19 cellular contexts compared by ENCODE assay signal in the genomic region with DNA sequence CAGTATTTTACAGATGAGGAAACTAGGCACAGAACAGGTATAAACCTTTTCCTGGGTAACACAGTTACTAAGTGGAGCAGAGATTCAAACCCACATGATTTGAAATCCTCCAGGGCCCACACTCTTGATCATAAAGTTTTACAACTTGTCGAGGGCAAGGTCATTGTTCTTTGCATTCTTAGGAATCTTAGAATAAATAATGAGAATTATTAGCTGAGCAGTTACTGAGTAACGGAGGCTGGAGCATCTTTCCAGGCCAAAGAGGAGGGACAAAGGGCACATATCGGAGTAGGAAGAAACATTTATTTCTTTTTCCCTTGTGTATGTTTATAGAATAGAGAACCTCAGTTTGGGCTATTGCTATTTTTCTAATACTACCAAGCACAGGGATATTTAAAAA. TPM values are rescaled to one million over a fixed set of nuclear protein-coding genes. Genes with fewer than 3 reads are reported as not detected.
DNase-seq lines count a peak whose midpoint lies in the region; ATAC-seq, FAIRE-seq and TF ChIP-seq lines count a peak whose summit lies in the region.
"Had no signal": no experiment of that assay in that cellular context is flagged by ENCODE, and none has a peak within 500 bp of the region (broad histone marks: within the 10 kb centered on the region; RNA-seq: fewer than 3 reads in every experiment).

No MANE protein-coding gene starts in this region.

- H3K36me3 ChIP-seq in IMR-90 (ENCODE audit: control insufficient read depth, insufficient read depth, low read length) (no peaks in the 10 kb centered on the region), mammary epithelial cell (ENCODE audit: insufficient read depth, low read length) (no peaks in the 10 kb centered on the region), kidney epithelial cell (ENCODE audit: control insufficient read depth, insufficient read depth, low read length) (no peaks in the 10 kb centered on the region)
- H3K36me3 ChIP-seq: HAP-1, left ventricle myocardium inferior had no signal

- H3K27ac ChIP-seq in IMR-90 (ENCODE audit: insufficient read depth, low read length) (peak overlapping the region; percentile 92), mammary epithelial cell (ENCODE audit: insufficient read depth, low read depth, low read length) (peak overlapping the region; percentile 76)
- H3K27ac ChIP-seq: BLaER1 treated with 17β-estradiol and CSF1 and Interleukin-3, amounts not matched to agents 10 nM and 100 nM; left ventricle myocardium inferior; pancreas; testis had no signal

- peak overlapping the region; percentile 72 to 84 for H4K8ac ChIP-seq in IMR-90 (ENCODE audit: low read depth in 2 of 2, low read length in 2 of 2)

- H3K27me3 ChIP-seq in IMR-90 (ENCODE audit: control insufficient read depth, insufficient read depth, low read length) = no peaks in the 10 kb centered on the region
- H3K27me3 ChIP-seq in mammary epithelial cell (ENCODE audit: insufficient read depth, low read length) = no peaks in the 10 kb centered on the region
- H3K27me3 ChIP-seq in kidney epithelial cell (ENCODE audit: control insufficient read depth, insufficient read depth, low read length) = no peaks in the 10 kb centered on the region
- H3K27me3 ChIP-seq: BLaER1 treated with 17β-estradiol and CSF1 and Interleukin-3, amounts not matched to agents 10 nM and 100 nM; pancreas; testis had no signal

- no peak for TF ChIP-seq RAD21 in IMR-90 (IDR thresholded peaks at IDR 0.05; ENCODE audit: low read length)

- H3K56ac ChIP-seq in IMR-90 (ENCODE audit: extremely low read depth, insufficient read depth, low read length) = peak overlapping the region; percentile 86

- H2AFZ ChIP-seq in IMR-90 (replicated peaks; ENCODE audit: low read length, poor library complexity) = no peak overlapping the region
- no peak overlapping the region for H2AFZ ChIP-seq in mammary epithelial cell (ENCODE audit: low read depth, low read length)

- intact Hi-C loops in IMR-90 (cut with micrococcal nuclease) = no loop called here
- intact Hi-C loops in mammary epithelial cell (cut with micrococcal nuclease) = loop anchor here (1.0 kb wide), 1 partner anchor 22 kb away; no protein-coding TSS in a partner anchor

- no peak overlapping the region for H3K4me3 ChIP-seq in IMR-90 (ENCODE audit: insufficient read depth, low read depth, low read length)
- H3K4me3 ChIP-seq in mammary epithelial cell (replicated peaks in 1 of 3; ENCODE audit: insufficient read depth in 1 of 3, low read depth in 2 of 3, low read length in 3 of 3) = no peak overlapping the region
- H3K4me3 ChIP-seq in kidney epithelial cell (ENCODE audit: low read depth, low read length) = no peak overlapping the region
- H3K4me3 ChIP-seq: BLaER1 treated with 17β-estradiol and CSF1 and Interleukin-3, amounts not matched to agents 10 nM and 100 nM; HAP-1; left ventricle myocardium inferior; pancreas; testis had no signal

- peaks cover 15% of the 10 kb centered on the region for H3K9me1 ChIP-seq in IMR-90 (ENCODE audit: insufficient read depth, low read length)

- H2AK9ac ChIP-seq in IMR-90 (replicated peaks; ENCODE audit: low read depth, low read length, poor library complexity) = no peak overlapping the region

- no peaks in the 10 kb centered on the region for H4K20me1 ChIP-seq in IMR-90 (ENCODE audit: insufficient read depth, low read length)
- no peaks in the 10 kb centered on the region for H4K20me1 ChIP-seq in mammary epithelial cell (ENCODE audit: insufficient read depth, low read length)

- H4K91ac ChIP-seq in IMR-90 (ENCODE audit: insufficient read depth, low read depth, low read length) = peak overlapping the region; percentile 92

- TF ChIP-seq POLR2A in IMR-90 (IDR thresholded peaks at IDR 0.05; ENCODE audit: low read depth, low read length) = no peak
- TF ChIP-seq POLR2A in GM12891 (IDR thresholded peaks at IDR 0.05; ENCODE audit: low read depth, low read length) = no peak

- POLR2A ChIA-PET in IMR-90 (lab: Charles Lee; ENCODE audit: unreplicated experiment) = interaction anchor here (1.2 kb wide), 1 partner anchor 10 kb away, joined by 8 read pairs; no protein-coding TSS in a partner anchor

- peak overlapping the region; percentile 1; the same call in 1 of the 2 replicates for H3K9ac ChIP-seq in IMR-90 (ENCODE audit: low read depth, low read length)
- no peak overlapping the region for H3K9ac ChIP-seq in mammary epithelial cell (ENCODE audit: insufficient read depth, low read length)
- H3K9ac ChIP-seq: BLaER1 treated with 17β-estradiol and CSF1 and Interleukin-3, amounts not matched to agents 10 nM and 100 nM had no signal

- peak overlapping the region; percentile 93 for H2BK20ac ChIP-seq in IMR-90 (ENCODE audit: low read depth, low read length)

- H4K5ac ChIP-seq in IMR-90 (ENCODE audit: low read depth, low read length) = peak overlapping the region; percentile 13; the same call in 1 of the 2 replicates

- H3K4me2 ChIP-seq in IMR-90 (ENCODE audit: low read depth, low read length) (no peak overlapping the region; the same call in 1 of the 2 replicates), mammary epithelial cell (ENCODE audit: insufficient read depth, low read depth, low read length) (peak overlapping the region; percentile 21)
- H3K4me2 ChIP-seq: BLaER1 treated with 17β-estradiol and CSF1 and Interleukin-3, amounts not matched to agents 10 nM and 100 nM had no signal

- peak overlapping the region; percentile 98 for H2BK5ac ChIP-seq in IMR-90 (ENCODE audit: low read depth, low read length, poor library complexity, severe bottlenecking)

- H3K18ac ChIP-seq in IMR-90 (ENCODE audit: low read depth, low read length) = peak overlapping the region; percentile 65; the same call in 1 of the 2 replicates

- H2BK15ac ChIP-seq in IMR-90 (ENCODE audit: low read depth, low read length) = peak overlapping the region; percentile 91; the same call in 2 of the 3 replicates

- H3K9me3 ChIP-seq in IMR-90 (ENCODE audit: control insufficient read depth, insufficient read depth, low read length) (no peaks in the 10 kb centered on the region), mammary epithelial cell (replicated peaks; ENCODE audit: insufficient read depth, low read length) (no peaks in the 10 kb centered on the region)
- H3K9me3 ChIP-seq: HAP-1, left ventricle myocardium inferior, pancreas, testis had no signal

- in situ Hi-C loops in IMR-90 (cut with MboI; ENCODE audit: low sequenced_read_pairs) = no loop called here
- in situ Hi-C loops in mammary epithelial cell (cut with MboI; ENCODE audit: low sequenced_read_pairs in 2 of 2) = no loop called here

- dilution Hi-C loops in IMR-90 (cut with HindIII; ENCODE audit: low sequenced_read_pairs, unreplicated experiment) = no loop called here
- dilution Hi-C loops in mammary epithelial cell (cut with HindIII; ENCODE audit: low sequenced_read_pairs) = no loop called here

- DNase-seq in IMR-90 (peak; percentile 53), mammary epithelial cell (no peak), kidney epithelial cell (ENCODE audit: low read depth) (peak; percentile 50), superior temporal gyrus (ENCODE audit: extremely low spot score) (no peak), GM12891 (ENCODE audit: insufficient read length, low spot score) (no peak), NOMO-1 treated with DMSO at 0.1 percent for 48 hours (lab: John Stamatoyannopoulos, UW; ENCODE audit: unreplicated experiment) (no peak), NCI-H2029 (lab: John Stamatoyannopoulos, UW) (no peak)
- DNase-seq: activated CD4-positive, alpha-beta memory T cell treated with anti-CD3 and anti-CD28 coated beads for 36 hours; activated naive CD4-positive, alpha-beta T cell treated with anti-CD3 and anti-CD28 coated beads, Interleukin-2, amount 50 U/mL, for 16 hours; activated T-cell treated with anti-CD3 and anti-CD28 coated beads, Interleukin-2, amount 50 U/mL, for 1 hour; left ventricle myocardium inferior; NCI-H1417 treated with DMSO at 0.1 percent for 48 hours; NCI-H82; pancreas; stimulated activated CD4-positive, alpha-beta T cell treated with anti-CD3 and anti-CD28 coated beads, Interleukin-4, amount 100 ng/mL, for 4 hours; T-cell; testis had no signal

- H3K79me1 ChIP-seq in IMR-90 (ENCODE audit: low read depth in 1 of 2, low read length in 2 of 2) = peaks cover 0 to 8% of the 10 kb centered on the region in 2 experiments; a peak in 2 of 4 replicates

- BruUV-seq in IMR-90 (replicated peaks; lab: Mats Ljungman, UMichigan) = no TSS peak
- no TSS peak for BruUV-seq in mammary epithelial cell (replicated peaks; lab: Mats Ljungman, UMichigan)

- peak; percentile 44 for ATAC-seq in IMR-90 (ENCODE audit: low read depth)
- ATAC-seq: T-cell had no signal

- TF ChIP-seq CTCF in IMR-90 (conservative IDR thresholded peaks at IDR 0.05; ENCODE audit: low read depth, low read length) (no peak), mammary epithelial cell (conservative IDR thresholded peaks at IDR 0.05 in 1 of 2, IDR thresholded peaks at IDR 0.05 in 1 of 2; ENCODE audit: extremely low read depth in 1 of 2, insufficient read depth in 1 of 2, low read depth in 1 of 2, low read length in 2 of 2) (no peak), kidney epithelial cell (IDR thresholded peaks at IDR 0.05; ENCODE audit: insufficient read depth, low read length, poor library complexity, severe bottlenecking) (no peak)

- H3K4me1 ChIP-seq in IMR-90 (ENCODE audit: control insufficient read depth, insufficient read depth, low read length) (peaks cover 25% of the 10 kb centered on the region), mammary epithelial cell (ENCODE audit: insufficient read depth, low read length) (peaks cover 37% of the 10 kb centered on the region)
- H3K4me1 ChIP-seq: HAP-1, pancreas had no signal

- H3K79me2 ChIP-seq in mammary epithelial cell (ENCODE audit: insufficient read depth, low read length) = no peaks in the 10 kb centered on the region

- H3K23ac ChIP-seq in IMR-90 (ENCODE audit: low read depth, low read length) = peak overlapping the region; percentile 82; the same call in 1 of the 2 replicates

- CTCF ChIA-PET in IMR-90 (lab: Yijun Ruan, JAX) (interaction anchor here (0.9 to 1.3 kb wide), 2 partner anchors 15 to 87 kb away, joined by 3 to 5 read pairs; no protein-coding TSS in a partner anchor), mammary epithelial cell (lab: Charles Lee; ENCODE audit: low non-redundant PET) (no interaction called here)

- H2AK5ac ChIP-seq in IMR-90 (ENCODE audit: low read depth, low read length) = 0 out of 2 replicates have a peak overlapping the region, but pooled peaks have one; percentile 48

- H3K4ac ChIP-seq in IMR-90 (ENCODE audit: low read depth, low read length) = peak overlapping the region; percentile 91; the same call in 1 of the 2 replicates

- FAIRE-seq in GM12891 (lab: Jason Lieb, UNC) = no peak
- FAIRE-seq: pancreas had no signal

- H2BK120ac ChIP-seq in IMR-90 (ENCODE audit: low read depth, low read length) = peak overlapping the region; percentile 93

- peak overlapping the region; percentile 82 for H3K14ac ChIP-seq in IMR-90 (replicated peaks; ENCODE audit: low read depth, low read length)

- WGBS in IMR-90 (ENCODE audit: extremely low coverage in 2 of 2, insufficient read length in 1 of 2), 2 experiments = no CpG with 5 or more reads among the region's 3 CpGs
- 89% methylated on average over 3 of the region's 3 CpGs for WGBS in mammary epithelial cell (ENCODE audit: low coverage, missing lambda C conversion rate)

RNA-seq across cellular contexts. Expression of a gene that starts 27.1 kb away (rescaled TPM):
- total RNA-seq in IMR-90 (2012; rRNA removed) (85.7 and 96.7 TPM in 2 replicates), mammary epithelial cell (10 to 100 TPM; 30.7 to 81.4 TPM), kidney epithelial cell (105 and 111 TPM in 2 replicates)
- polyA plus RNA-seq in IMR-90 (2012; rRNA removed) (135 and 147 TPM in 2 replicates), mammary epithelial cell (46.2 TPM)
- polyA plus RNA-seq in IMR-90 (2012; cell fraction: cytosol; rRNA removed) = 76.8 and 100 TPM in 2 replicates
- polyA plus RNA-seq in IMR-90 (2012; cell fraction: nucleus; rRNA removed; ENCODE audit: low replicate concordance) = 17.8 and 49.6 TPM in 2 replicates
- 47.2 TPM for polyA minus RNA-seq in mammary epithelial cell
- polyA plus RNA-seq in GM12891 (2012; ENCODE audit: low read depth, missing spikeins) = 1.2 TPM

Comparison
In these comparisons a context has a peak if more than half of its experiments do, and no peak if none do; other contexts are left out.
1. DNase-seq: peak in IMR-90 (single experiment) and kidney epithelial cell (single experiment); none in mammary epithelial cell (single experiment), superior temporal gyrus (single experiment), GM12891 (single experiment), NOMO-1 treated with DMSO at 0.1 percent for 48 hours (single experiment) and NCI-H2029 (single experiment).